ENCODE assay signal across 18 cellular contexts in the genomic region with DNA sequence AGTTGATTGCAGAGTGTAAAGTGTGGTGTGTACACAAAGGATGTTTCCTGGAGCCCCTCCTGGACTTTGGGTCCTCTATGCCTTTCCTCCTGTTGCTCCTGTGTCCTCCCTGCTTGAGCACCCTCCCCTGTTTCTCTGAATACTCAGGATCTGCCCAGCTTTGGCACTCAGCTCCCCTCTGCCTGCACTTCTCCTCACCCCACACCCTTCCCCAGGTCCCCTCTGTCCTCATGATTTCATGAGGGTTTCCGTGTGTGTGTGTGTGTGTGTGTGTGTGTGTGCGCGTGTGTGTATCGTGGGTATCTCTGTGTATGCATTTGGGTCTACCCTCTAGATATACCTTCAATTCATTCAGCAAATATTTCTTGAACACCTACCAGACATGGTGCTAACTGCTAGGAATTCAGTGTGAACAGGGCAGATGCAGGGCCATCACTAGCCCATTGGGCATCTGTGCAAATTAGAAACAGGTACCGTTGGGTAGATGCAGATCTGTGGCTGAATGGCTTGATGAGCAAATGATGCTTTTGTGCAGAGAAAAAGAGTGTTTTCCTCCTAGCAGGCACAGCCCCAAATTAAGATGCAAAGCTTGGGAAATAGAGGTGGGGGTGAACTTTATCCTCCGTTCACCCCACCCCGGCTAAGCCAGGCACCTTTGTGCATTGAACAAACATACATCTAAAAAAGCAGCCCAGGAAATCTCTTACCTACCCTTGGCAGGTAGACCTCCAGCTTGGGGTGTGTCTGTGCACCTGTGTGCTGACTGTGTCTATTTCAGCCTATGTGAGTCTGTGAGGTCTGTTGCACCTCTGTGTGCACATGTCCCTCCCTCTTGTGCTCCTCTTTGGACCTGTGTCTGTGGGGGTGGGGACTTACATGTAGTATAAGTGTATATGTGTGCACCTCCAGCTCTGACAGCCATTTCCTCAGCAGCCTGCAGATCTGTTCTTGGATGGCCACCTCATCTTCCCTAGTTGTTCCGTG.
DNase-seq lines count a peak whose midpoint lies in the region; ATAC-seq and TF ChIP-seq lines count a peak whose summit lies in the region.
"Had no signal": no experiment of that assay in that cellular context is flagged by ENCODE, and none has a peak within 500 bp of the region (broad histone marks: within the 10 kb centered on the region; RNA-seq: fewer than 3 reads in every experiment).

No MANE protein-coding gene starts in this region.

- H3K27me3 ChIP-seq in DND-41 (ENCODE audit: insufficient read depth, low read length, poor library complexity) (no peaks in the 10 kb centered on the region), neural progenitor cell (no peaks in the 10 kb centered on the region), endodermal cell (ENCODE audit: control insufficient read depth, insufficient read depth, low read length, poor library complexity, severe bottlenecking) (no peaks in the 10 kb centered on the region)
- H3K27me3 ChIP-seq: SJCRH30 had no signal

- H3K27me3 Mint-ChIP-seq in activated CD8-positive, alpha-beta T cell treated with anti-CD3 and anti-CD28 coated beads, Interleukin-2, amount 10 ng/mL, durations not matched to agents 7 days and 5 days (ENCODE audit: low read depth): peaks cover 8% of the 10 kb centered on the region
- H3K27me3 Mint-ChIP-seq in activated CD8-positive, alpha-beta T cell treated with anti-CD3 and anti-CD28 coated beads for 36 hours: no peaks in the 10 kb centered on the region
- H3K27me3 Mint-ChIP-seq in neural progenitor cell (ENCODE audit: insufficient read depth, low read depth): peaks cover 3% of the 10 kb centered on the region
- no peaks in the 10 kb centered on the region for H3K27me3 Mint-ChIP-seq in endodermal cell (ENCODE audit: insufficient read depth)

- 69 to 100% methylated on average over 2 to 7 of the region's 8 CpGs for WGBS in endodermal cell (ENCODE audit: insufficient coverage in 1 of 2, insufficient read length in 1 of 2), 2 experiments

- H3K9me3 Mint-ChIP-seq in activated CD8-positive, alpha-beta T cell treated with anti-CD3 and anti-CD28 coated beads, Interleukin-2, amount 10 ng/mL, durations not matched to agents 7 days and 5 days (ENCODE audit: insufficient read depth): no peaks in the 10 kb centered on the region
- H3K9me3 Mint-ChIP-seq in activated CD8-positive, alpha-beta T cell treated with anti-CD3 and anti-CD28 coated beads for 36 hours: no peaks in the 10 kb centered on the region
- H3K9me3 Mint-ChIP-seq in neural progenitor cell (no peaks in the 10 kb centered on the region), endodermal cell (no peaks in the 10 kb centered on the region)

- H3K9ac ChIP-seq in DND-41 (ENCODE audit: low read depth, low read length) (peak overlapping the region; percentile 11; the same call in 1 of the 2 replicates), neural progenitor cell (no peak overlapping the region), endodermal cell (ENCODE audit: extremely low read depth, low read length, poor library complexity, severe bottlenecking) (no peak overlapping the region)

- H3K4me1 Mint-ChIP-seq in activated CD8-positive, alpha-beta T cell treated with anti-CD3 and anti-CD28 coated beads, Interleukin-2, amount 10 ng/mL, durations not matched to agents 7 days and 5 days (ENCODE audit: low read depth): peaks cover 34% of the 10 kb centered on the region
- H3K4me1 Mint-ChIP-seq in activated CD8-positive, alpha-beta T cell treated with anti-CD3 and anti-CD28 coated beads for 36 hours (ENCODE audit: low read depth): peaks cover 26% of the 10 kb centered on the region
- H3K4me1 Mint-ChIP-seq in neural progenitor cell (peaks cover 3% of the 10 kb centered on the region), endodermal cell (peaks cover 10% of the 10 kb centered on the region)

- H3K79me2 ChIP-seq in DND-41 (ENCODE audit: insufficient read depth, low read length) (no peaks in the 10 kb centered on the region), neural progenitor cell (ENCODE audit: low read depth) (no peaks in the 10 kb centered on the region)

- H2AFZ ChIP-seq in DND-41 (ENCODE audit: low read depth, low read length) (peak overlapping the region; percentile 61), neural progenitor cell (replicated peaks) (no peak overlapping the region)

- CTCF ChIA-PET in activated CD8-positive, alpha-beta T cell treated with anti-CD3 and anti-CD28 coated beads, Interleukin-2, amount 10 ng/mL, durations not matched to agents 7 days and 5 days (lab: Charles Lee): interaction anchor here (0.6 to 0.8 kb wide), 2 partner anchors 28 to 52 kb away, joined by 3 read pairs; no protein-coding TSS in a partner anchor
- CTCF ChIA-PET in activated CD8-positive, alpha-beta T cell treated with anti-CD3 and anti-CD28 coated beads for 36 hours (lab: Charles Lee): interaction anchor here (1.7 kb wide), 1 partner anchor 174 kb away, joined by 4 read pairs; no protein-coding TSS in a partner anchor

- intact Hi-C loops in activated CD8-positive, alpha-beta T cell treated with anti-CD3 and anti-CD28 coated beads for 36 hours (cut with micrococcal nuclease): no loop called here
- intact Hi-C loops in left ventricle myocardium superior (cut with micrococcal nuclease): no loop called here

- peaks cover 2% of the 10 kb centered on the region for H3K36me3 Mint-ChIP-seq in activated CD8-positive, alpha-beta T cell treated with anti-CD3 and anti-CD28 coated beads, Interleukin-2, amount 10 ng/mL, durations not matched to agents 7 days and 5 days (ENCODE audit: low read depth)
- H3K36me3 Mint-ChIP-seq in activated CD8-positive, alpha-beta T cell treated with anti-CD3 and anti-CD28 coated beads for 36 hours (ENCODE audit: low read depth): no peaks in the 10 kb centered on the region
- H3K36me3 Mint-ChIP-seq in neural progenitor cell (no peaks in the 10 kb centered on the region), endodermal cell (ENCODE audit: low read depth) (no peaks in the 10 kb centered on the region)

- no peak for DNase-seq in activated CD8-positive, alpha-beta T cell treated with anti-CD3 and anti-CD28 coated beads, Interleukin-2, amount 10 ng/mL, durations not matched to agents 7 days and 5 days
- no peak for DNase-seq in activated CD8-positive, alpha-beta T cell treated with anti-CD3 and anti-CD28 coated beads for 36 hours
- DNase-seq in DND-41: no peak
- no peak for DNase-seq in neural progenitor cell (ENCODE audit: low spot score)
- DNase-seq in left ventricle myocardium superior: no peak
- DNase-seq in endodermal cell: no peak
- DNase-seq: COR-L47; DMS79; NCI-H1092; NCI-H1436; NCI-H1930; NCI-H345; NCI-H524; NCI-H774; NK-92 treated with Interleukin-12 subunit alpha and Interleukin-12 subunit beta, amount 100 ng/mL, for 24 hours; SJCRH30 had no signal

- POLR2A ChIA-PET in activated CD8-positive, alpha-beta T cell treated with anti-CD3 and anti-CD28 coated beads, Interleukin-2, amount 10 ng/mL, durations not matched to agents 7 days and 5 days (lab: Charles Lee): no interaction called here
- POLR2A ChIA-PET in activated CD8-positive, alpha-beta T cell treated with anti-CD3 and anti-CD28 coated beads for 36 hours (lab: Charles Lee): no interaction called here

- H3K4me2 ChIP-seq in DND-41 (ENCODE audit: insufficient read depth, low read length): peak overlapping the region; percentile 15; the same call in 1 of the 2 replicates
- H3K4me2 ChIP-seq in neural progenitor cell: no peak overlapping the region

- no peak overlapping the region for H3K4me3 Mint-ChIP-seq in activated CD8-positive, alpha-beta T cell treated with anti-CD3 and anti-CD28 coated beads, Interleukin-2, amount 10 ng/mL, durations not matched to agents 7 days and 5 days
- H3K4me3 Mint-ChIP-seq in activated CD8-positive, alpha-beta T cell treated with anti-CD3 and anti-CD28 coated beads for 36 hours: no peak overlapping the region
- H3K4me3 Mint-ChIP-seq in neural progenitor cell (no peak overlapping the region), endodermal cell (no peak overlapping the region)

- no peaks in the 10 kb centered on the region for H3K36me3 ChIP-seq in DND-41 (ENCODE audit: insufficient read depth, low read length)
- H3K36me3 ChIP-seq in neural progenitor cell: no peaks in the 10 kb centered on the region
- no peaks in the 10 kb centered on the region for H3K36me3 ChIP-seq in endodermal cell (ENCODE audit: control insufficient read depth, insufficient read depth, low read length)
- H3K36me3 ChIP-seq: SJCRH30 had no signal

- H3K27ac ChIP-seq in DND-41 (ENCODE audit: low read length) (peak overlapping the region; percentile 71), neural progenitor cell (no peak overlapping the region), endodermal cell (ENCODE audit: low read depth, low read length) (no peak overlapping the region)
- H3K27ac ChIP-seq: SJCRH30 had no signal

- no peak for ATAC-seq in activated CD8-positive, alpha-beta T cell treated with anti-CD3 and anti-CD28 coated beads, Interleukin-2, amount 10 ng/mL, durations not matched to agents 7 days and 5 days
- no peak for ATAC-seq in activated CD8-positive, alpha-beta T cell treated with anti-CD3 and anti-CD28 coated beads for 36 hours
- ATAC-seq in DND-41 (ENCODE audit: insufficient read depth, low read depth) (peak; percentile 52; the same call in 2 of the 3 replicates), SK-N-SH treated with all-trans-retinoic acid at 6 μM for 48 hours (peak; percentile 24; the same call in 1 of the 3 replicates), left ventricle myocardium superior (no peak)
- ATAC-seq: GM12878 had no signal

- H3K4me3 ChIP-seq in DND-41 (ENCODE audit: low read depth in 1 of 2, low read length in 2 of 2): no peak overlapping the region
- no peak overlapping the region for H3K4me3 ChIP-seq in neural progenitor cell
- H3K4me3 ChIP-seq in endodermal cell (ENCODE audit: low read length): no peak overlapping the region
- H3K4me3 ChIP-seq: GM12878, SJCRH30 had no signal

- TF ChIP-seq CTCF in activated CD8-positive, alpha-beta T cell treated with anti-CD3 and anti-CD28 coated beads for 36 hours (IDR thresholded peaks at IDR 0.05): no peak
- TF ChIP-seq CTCF in DND-41 (IDR thresholded peaks at IDR 0.05; ENCODE audit: borderline replicate concordance, extremely low read depth, low read length, poor library complexity, severe bottlenecking) (no peak), neural progenitor cell (IDR thresholded peaks at IDR 0.05) (no peak), endodermal cell (conservative IDR thresholded peaks at IDR 0.05) (no peak)

- no peaks in the 10 kb centered on the region for H3F3A ChIP-seq in neural progenitor cell (ENCODE audit: low read depth)

- H3K9me3 ChIP-seq in DND-41 (ENCODE audit: insufficient read depth, low read length, severe bottlenecking) (no peaks in the 10 kb centered on the region), neural progenitor cell (ENCODE audit: low read depth) (no peaks in the 10 kb centered on the region), endodermal cell (ENCODE audit: control insufficient read depth, low read length) (no peaks in the 10 kb centered on the region)
- H3K9me3 ChIP-seq: SJCRH30 had no signal

- H4K20me1 ChIP-seq in DND-41 (ENCODE audit: insufficient read depth, low read length) (no peaks in the 10 kb centered on the region), neural progenitor cell (ENCODE audit: low read depth) (no peaks in the 10 kb centered on the region)

- peak overlapping the region; percentile 33 for H3K27ac Mint-ChIP-seq in activated CD8-positive, alpha-beta T cell treated with anti-CD3 and anti-CD28 coated beads, Interleukin-2, amount 10 ng/mL, durations not matched to agents 7 days and 5 days
- H3K27ac Mint-ChIP-seq in activated CD8-positive, alpha-beta T cell treated with anti-CD3 and anti-CD28 coated beads for 36 hours: no peak overlapping the region
- peak overlapping the region; percentile 3 for H3K27ac Mint-ChIP-seq in neural progenitor cell
- H3K27ac Mint-ChIP-seq in endodermal cell: no peak overlapping the region

- peaks cover 36% of the 10 kb centered on the region for H3K4me1 ChIP-seq in DND-41 (ENCODE audit: insufficient read depth, low read length)
- H3K4me1 ChIP-seq in neural progenitor cell: no peaks in the 10 kb centered on the region
- H3K4me1 ChIP-seq in endodermal cell (ENCODE audit: control insufficient read depth, insufficient read depth, low read length): no peaks in the 10 kb centered on the region

Comparison
In these comparisons a context has a peak if more than half of its experiments do, and no peak if none do; other contexts are left out.
1. H3K27ac Mint-ChIP-seq: peak in activated CD8-positive, alpha-beta T cell treated with anti-CD3 and anti-CD28 coated beads, Interleukin-2, amount 10 ng/mL, durations not matched to agents 7 days and 5 days (single experiment) and neural progenitor cell (single experiment); none in activated CD8-positive, alpha-beta T cell treated with anti-CD3 and anti-CD28 coated beads for 36 hours (single experiment) and endodermal cell (single experiment).
2. ATAC-seq: peak in DND-41 (single experiment) and SK-N-SH treated with all-trans-retinoic acid at 6 μM for 48 hours (single experiment); none in activated CD8-positive, alpha-beta T cell treated with anti-CD3 and anti-CD28 coated beads, Interleukin-2, amount 10 ng/mL, durations not matched to agents 7 days and 5 days (single experiment), activated CD8-positive, alpha-beta T cell treated with anti-CD3 and anti-CD28 coated beads for 36 hours (single experiment) and left ventricle myocardium superior (single experiment).